Comparison of ENCODE assay signal across 1 cellular context in the genomic region with DNA sequence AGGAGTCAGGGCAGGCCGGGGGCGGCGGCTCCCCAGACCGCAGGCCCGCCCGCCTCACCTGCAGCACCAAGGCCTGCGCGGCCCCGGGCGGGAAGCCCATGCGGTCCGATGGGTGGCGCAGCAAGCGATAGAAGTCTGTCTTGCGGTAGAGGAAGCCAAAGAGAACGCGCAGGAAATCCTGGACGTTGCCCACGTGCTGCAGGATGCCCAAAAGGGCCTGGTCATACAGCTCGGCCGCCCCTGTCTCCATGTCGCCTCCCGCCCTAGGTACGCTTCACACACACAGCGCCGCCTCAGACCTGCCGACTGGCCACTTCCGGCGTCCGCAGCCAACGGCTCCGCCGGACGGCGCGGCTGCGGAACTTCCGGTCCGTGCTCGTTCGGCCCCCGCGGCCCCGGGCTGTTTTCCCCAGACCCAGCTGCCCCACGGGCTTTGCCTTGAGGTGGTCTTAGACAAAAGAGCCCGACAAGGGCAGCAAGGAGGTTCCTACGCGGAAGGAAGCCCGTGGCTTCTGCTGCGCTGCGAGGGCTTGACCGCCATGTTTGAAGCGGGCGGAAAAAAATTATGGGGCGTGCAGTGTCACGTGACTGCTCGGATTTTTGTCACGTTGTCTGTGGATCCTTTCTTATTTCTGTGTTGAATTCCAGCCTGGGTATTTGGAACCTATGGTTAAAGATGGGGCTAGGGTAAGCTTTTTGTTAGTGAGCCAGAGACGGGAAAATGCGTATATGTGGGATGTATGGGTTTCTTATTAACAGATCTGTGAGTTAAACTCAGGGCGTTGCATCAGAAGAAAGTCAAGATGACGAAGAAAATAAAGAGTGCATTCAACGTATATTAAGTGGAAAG.
TF ChIP-seq lines count a peak whose summit lies in the region.

A gene (minus strand): TSS at position 308 of the 850 bp plus-strand sequence. CDS start 58 bp downstream, at position 250.

TF ChIP-seq in GM12878, 131 proteins besides CTCF, POLR2A, EP300 and RAD21 (continued from another document and continues in another):
- TF ChIP-seq, protein P1, sequence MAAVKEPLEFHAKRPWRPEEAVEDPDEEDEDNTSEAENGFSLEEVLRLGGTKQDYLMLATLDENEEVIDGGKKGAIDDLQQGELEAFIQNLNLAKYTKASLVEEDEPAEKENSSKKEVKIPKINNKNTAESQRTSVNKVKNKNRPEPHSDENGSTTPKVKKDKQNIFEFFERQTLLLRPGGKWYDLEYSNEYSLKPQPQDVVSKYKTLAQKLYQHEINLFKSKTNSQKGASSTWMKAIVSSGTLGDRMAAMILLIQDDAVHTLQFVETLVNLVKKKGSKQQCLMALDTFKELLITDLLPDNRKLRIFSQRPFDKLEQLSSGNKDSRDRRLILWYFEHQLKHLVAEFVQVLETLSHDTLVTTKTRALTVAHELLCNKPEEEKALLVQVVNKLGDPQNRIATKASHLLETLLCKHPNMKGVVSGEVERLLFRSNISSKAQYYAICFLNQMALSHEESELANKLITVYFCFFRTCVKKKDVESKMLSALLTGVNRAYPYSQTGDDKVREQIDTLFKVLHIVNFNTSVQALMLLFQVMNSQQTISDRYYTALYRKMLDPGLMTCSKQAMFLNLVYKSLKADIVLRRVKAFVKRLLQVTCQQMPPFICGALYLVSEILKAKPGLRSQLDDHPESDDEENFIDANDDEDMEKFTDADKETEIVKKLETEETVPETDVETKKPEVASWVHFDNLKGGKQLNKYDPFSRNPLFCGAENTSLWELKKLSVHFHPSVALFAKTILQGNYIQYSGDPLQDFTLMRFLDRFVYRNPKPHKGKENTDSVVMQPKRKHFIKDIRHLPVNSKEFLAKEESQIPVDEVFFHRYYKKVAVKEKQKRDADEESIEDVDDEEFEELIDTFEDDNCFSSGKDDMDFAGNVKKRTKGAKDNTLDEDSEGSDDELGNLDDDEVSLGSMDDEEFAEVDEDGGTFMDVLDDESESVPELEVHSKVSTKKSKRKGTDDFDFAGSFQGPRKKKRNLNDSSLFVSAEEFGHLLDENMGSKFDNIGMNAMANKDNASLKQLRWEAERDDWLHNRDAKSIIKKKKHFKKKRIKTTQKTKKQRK (IDR thresholded peaks at IDR 0.05; ENCODE audit: low read depth, low read length): no peak
- TF ChIP-seq IRF4 (IDR thresholded peaks at IDR 0.05; ENCODE audit: low read depth, low read length) (no peak), POLR2AphosphoS5 (IDR thresholded peaks at IDR 0.05; ENCODE audit: low read length) (peak; percentile 89), MTA2 (IDR thresholded peaks at IDR 0.05; ENCODE audit: low read depth) (0 out of 2 replicates have a peak, but pooled peaks have one; percentile 23), ESRRA (IDR thresholded peaks at IDR 0.05; ENCODE audit: low read length) (peak; percentile 56; the same call in 1 of the 2 replicates), ZNF384 (IDR thresholded peaks at IDR 0.05; ENCODE audit: borderline replicate concordance, low read depth, low read length) (peak; percentile 42; the same call in 1 of the 2 replicates), NR2C1 (IDR thresholded peaks at IDR 0.05) (peak; percentile 83), SMAD1 (IDR thresholded peaks at IDR 0.05; ENCODE audit: low read depth, partially characterized antibody) (peak; percentile 37), SIN3A (IDR thresholded peaks at IDR 0.05; ENCODE audit: low read depth, low read length) (peak; percentile 91), DPF2 (IDR thresholded peaks at IDR 0.05) (peak; percentile 80), ZSCAN29 (IDR thresholded peaks at IDR 0.05) (no peak), IKZF1 (conservative IDR thresholded peaks at IDR 0.05) (peak; percentile 97), STAT3 (IDR thresholded peaks at IDR 0.05; ENCODE audit: low read depth, low read length) (no peak), JUND (IDR thresholded peaks at IDR 0.05; ENCODE audit: low read depth, low read length) (no peak), IKZF2 (IDR thresholded peaks at IDR 0.05) (no peak; a peak in 1 of 4 replicates), ZNF207 (IDR thresholded peaks at IDR 0.05; ENCODE audit: borderline replicate concordance) (peak; percentile 90), RAD51 (IDR thresholded peaks at IDR 0.05) (peak; percentile 100), SPI1 (IDR thresholded peaks at IDR 0.05; ENCODE audit: borderline replicate concordance, insufficient read depth, low read depth, low read length) (no peak), POU2F2 (IDR thresholded peaks at IDR 0.05; ENCODE audit: borderline replicate concordance, low read depth, low read length) (peak; percentile 36; the same call in 1 of the 3 replicates), RB1 (IDR thresholded peaks at IDR 0.05; ENCODE audit: borderline replicate concordance) (no peak; the same call in none of the 2 replicates), FOXM1 (IDR thresholded peaks at IDR 0.05; ENCODE audit: low read depth, low read length) (no peak), STAT1 (conservative IDR thresholded peaks at IDR 0.05) (peak; percentile 70; the same call in 1 of the 2 replicates), CREM (IDR thresholded peaks at IDR 0.05; ENCODE audit: low read depth) (peak; percentile 69; the same call in 1 of the 2 replicates), PML (IDR thresholded peaks at IDR 0.05; ENCODE audit: low read length) (peak; percentile 78; the same call in 1 of the 2 replicates), WRNIP1 (IDR thresholded peaks at IDR 0.05; ENCODE audit: borderline replicate concordance, low read depth, low read length) (no peak; the same call in 1 of the 2 replicates), BRCA1 (IDR thresholded peaks at IDR 0.05; ENCODE audit: low read depth, low read length) (no peak), MEF2B (IDR thresholded peaks at IDR 0.05; ENCODE audit: partially characterized antibody, poor library complexity, severe bottlenecking) (peak; percentile 83), KAT2A (conservative IDR thresholded peaks at IDR 0.05; ENCODE audit: control insufficient read depth, low read depth, low read length) (no peak)
- TF ChIP-seq, protein P2, sequence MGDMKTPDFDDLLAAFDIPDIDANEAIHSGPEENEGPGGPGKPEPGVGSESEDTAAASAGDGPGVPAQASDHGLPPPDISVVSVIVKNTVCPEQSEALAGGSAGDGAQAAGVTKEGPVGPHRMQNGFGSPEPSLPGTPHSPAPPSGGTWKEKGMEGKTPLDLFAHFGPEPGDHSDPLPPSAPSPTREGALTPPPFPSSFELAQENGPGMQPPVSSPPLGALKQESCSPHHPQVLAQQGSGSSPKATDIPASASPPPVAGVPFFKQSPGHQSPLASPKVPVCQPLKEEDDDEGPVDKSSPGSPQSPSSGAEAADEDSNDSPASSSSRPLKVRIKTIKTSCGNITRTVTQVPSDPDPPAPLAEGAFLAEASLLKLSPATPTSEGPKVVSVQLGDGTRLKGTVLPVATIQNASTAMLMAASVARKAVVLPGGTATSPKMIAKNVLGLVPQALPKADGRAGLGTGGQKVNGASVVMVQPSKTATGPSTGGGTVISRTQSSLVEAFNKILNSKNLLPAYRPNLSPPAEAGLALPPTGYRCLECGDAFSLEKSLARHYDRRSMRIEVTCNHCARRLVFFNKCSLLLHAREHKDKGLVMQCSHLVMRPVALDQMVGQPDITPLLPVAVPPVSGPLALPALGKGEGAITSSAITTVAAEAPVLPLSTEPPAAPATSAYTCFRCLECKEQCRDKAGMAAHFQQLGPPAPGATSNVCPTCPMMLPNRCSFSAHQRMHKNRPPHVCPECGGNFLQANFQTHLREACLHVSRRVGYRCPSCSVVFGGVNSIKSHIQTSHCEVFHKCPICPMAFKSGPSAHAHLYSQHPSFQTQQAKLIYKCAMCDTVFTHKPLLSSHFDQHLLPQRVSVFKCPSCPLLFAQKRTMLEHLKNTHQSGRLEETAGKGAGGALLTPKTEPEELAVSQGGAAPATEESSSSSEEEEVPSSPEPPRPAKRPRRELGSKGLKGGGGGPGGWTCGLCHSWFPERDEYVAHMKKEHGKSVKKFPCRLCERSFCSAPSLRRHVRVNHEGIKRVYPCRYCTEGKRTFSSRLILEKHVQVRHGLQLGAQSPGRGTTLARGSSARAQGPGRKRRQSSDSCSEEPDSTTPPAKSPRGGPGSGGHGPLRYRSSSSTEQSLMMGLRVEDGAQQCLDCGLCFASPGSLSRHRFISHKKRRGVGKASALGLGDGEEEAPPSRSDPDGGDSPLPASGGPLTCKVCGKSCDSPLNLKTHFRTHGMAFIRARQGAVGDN (IDR thresholded peaks at IDR 0.05): no peak; the same call in 1 of the 2 replicates
- TF ChIP-seq, protein P3, sequence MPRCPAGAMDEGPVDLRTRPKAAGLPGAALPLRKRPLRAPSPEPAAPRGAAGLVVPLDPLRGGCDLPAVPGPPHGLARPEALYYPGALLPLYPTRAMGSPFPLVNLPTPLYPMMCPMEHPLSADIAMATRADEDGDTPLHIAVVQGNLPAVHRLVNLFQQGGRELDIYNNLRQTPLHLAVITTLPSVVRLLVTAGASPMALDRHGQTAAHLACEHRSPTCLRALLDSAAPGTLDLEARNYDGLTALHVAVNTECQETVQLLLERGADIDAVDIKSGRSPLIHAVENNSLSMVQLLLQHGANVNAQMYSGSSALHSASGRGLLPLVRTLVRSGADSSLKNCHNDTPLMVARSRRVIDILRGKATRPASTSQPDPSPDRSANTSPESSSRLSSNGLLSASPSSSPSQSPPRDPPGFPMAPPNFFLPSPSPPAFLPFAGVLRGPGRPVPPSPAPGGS (IDR thresholded peaks at IDR 0.05; ENCODE audit: borderline replicate concordance, insufficient read depth, low read depth, low read length, poor library complexity, severe bottlenecking): no peak
- TF ChIP-seq, protein P4, sequence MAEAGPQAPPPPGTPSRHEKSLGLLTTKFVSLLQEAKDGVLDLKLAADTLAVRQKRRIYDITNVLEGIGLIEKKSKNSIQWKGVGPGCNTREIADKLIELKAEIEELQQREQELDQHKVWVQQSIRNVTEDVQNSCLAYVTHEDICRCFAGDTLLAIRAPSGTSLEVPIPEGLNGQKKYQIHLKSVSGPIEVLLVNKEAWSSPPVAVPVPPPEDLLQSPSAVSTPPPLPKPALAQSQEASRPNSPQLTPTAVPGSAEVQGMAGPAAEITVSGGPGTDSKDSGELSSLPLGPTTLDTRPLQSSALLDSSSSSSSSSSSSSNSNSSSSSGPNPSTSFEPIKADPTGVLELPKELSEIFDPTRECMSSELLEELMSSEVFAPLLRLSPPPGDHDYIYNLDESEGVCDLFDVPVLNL (IDR thresholded peaks at IDR 0.05; ENCODE audit: low read depth, low read length): no peak
- TF ChIP-seq, protein P5, sequence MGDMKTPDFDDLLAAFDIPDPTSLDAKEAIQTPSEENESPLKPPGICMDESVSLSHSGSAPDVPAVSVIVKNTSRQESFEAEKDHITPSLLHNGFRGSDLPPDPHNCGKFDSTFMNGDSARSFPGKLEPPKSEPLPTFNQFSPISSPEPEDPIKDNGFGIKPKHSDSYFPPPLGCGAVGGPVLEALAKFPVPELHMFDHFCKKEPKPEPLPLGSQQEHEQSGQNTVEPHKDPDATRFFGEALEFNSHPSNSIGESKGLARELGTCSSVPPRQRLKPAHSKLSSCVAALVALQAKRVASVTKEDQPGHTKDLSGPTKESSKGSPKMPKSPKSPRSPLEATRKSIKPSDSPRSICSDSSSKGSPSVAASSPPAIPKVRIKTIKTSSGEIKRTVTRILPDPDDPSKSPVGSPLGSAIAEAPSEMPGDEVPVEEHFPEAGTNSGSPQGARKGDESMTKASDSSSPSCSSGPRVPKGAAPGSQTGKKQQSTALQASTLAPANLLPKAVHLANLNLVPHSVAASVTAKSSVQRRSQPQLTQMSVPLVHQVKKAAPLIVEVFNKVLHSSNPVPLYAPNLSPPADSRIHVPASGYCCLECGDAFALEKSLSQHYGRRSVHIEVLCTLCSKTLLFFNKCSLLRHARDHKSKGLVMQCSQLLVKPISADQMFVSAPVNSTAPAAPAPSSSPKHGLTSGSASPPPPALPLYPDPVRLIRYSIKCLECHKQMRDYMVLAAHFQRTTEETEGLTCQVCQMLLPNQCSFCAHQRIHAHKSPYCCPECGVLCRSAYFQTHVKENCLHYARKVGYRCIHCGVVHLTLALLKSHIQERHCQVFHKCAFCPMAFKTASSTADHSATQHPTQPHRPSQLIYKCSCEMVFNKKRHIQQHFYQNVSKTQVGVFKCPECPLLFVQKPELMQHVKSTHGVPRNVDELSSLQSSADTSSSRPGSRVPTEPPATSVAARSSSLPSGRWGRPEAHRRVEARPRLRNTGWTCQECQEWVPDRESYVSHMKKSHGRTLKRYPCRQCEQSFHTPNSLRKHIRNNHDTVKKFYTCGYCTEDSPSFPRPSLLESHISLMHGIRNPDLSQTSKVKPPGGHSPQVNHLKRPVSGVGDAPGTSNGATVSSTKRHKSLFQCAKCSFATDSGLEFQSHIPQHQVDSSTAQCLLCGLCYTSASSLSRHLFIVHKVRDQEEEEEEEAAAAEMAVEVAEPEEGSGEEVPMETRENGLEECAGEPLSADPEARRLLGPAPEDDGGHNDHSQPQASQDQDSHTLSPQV (IDR thresholded peaks at IDR 0.05): no peak; the same call in 1 of the 2 replicates
- TF ChIP-seq, protein P6, sequence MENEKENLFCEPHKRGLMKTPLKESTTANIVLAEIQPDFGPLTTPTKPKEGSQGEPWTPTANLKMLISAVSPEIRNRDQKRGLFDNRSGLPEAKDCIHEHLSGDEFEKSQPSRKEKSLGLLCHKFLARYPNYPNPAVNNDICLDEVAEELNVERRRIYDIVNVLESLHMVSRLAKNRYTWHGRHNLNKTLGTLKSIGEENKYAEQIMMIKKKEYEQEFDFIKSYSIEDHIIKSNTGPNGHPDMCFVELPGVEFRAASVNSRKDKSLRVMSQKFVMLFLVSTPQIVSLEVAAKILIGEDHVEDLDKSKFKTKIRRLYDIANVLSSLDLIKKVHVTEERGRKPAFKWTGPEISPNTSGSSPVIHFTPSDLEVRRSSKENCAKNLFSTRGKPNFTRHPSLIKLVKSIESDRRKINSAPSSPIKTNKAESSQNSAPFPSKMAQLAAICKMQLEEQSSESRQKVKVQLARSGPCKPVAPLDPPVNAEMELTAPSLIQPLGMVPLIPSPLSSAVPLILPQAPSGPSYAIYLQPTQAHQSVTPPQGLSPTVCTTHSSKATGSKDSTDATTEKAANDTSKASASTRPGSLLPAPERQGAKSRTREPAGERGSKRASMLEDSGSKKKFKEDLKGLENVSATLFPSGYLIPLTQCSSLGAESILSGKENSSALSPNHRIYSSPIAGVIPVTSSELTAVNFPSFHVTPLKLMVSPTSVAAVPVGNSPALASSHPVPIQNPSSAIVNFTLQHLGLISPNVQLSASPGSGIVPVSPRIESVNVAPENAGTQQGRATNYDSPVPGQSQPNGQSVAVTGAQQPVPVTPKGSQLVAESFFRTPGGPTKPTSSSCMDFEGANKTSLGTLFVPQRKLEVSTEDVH (IDR thresholded peaks at IDR 0.05; ENCODE audit: low read depth, partially characterized antibody): peak; percentile 95
- TF ChIP-seq, protein P7, sequence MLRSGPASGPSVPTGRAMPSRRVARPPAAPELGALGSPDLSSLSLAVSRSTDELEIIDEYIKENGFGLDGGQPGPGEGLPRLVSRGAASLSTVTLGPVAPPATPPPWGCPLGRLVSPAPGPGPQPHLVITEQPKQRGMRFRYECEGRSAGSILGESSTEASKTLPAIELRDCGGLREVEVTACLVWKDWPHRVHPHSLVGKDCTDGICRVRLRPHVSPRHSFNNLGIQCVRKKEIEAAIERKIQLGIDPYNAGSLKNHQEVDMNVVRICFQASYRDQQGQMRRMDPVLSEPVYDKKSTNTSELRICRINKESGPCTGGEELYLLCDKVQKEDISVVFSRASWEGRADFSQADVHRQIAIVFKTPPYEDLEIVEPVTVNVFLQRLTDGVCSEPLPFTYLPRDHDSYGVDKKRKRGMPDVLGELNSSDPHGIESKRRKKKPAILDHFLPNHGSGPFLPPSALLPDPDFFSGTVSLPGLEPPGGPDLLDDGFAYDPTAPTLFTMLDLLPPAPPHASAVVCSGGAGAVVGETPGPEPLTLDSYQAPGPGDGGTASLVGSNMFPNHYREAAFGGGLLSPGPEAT (IDR thresholded peaks at IDR 0.05; ENCODE audit: low read depth): peak; percentile 97
